In genomic region chr18:6941988-6942387, GRCh38 we compare ENCODE assay signal across 11 cellular contexts.
DNase-seq lines count a peak whose midpoint lies in the region; TF ChIP-seq lines count a peak whose summit lies in the region.
"Had no signal": no experiment of that assay in that cellular context is flagged by ENCODE, and none has a peak within 500 bp of the region (broad histone marks: within the 10 kb centered on the region; RNA-seq: fewer than 3 reads in every experiment).

No MANE protein-coding gene starts in this region.

- TF ChIP-seq CTCF in neural crest cell (conservative IDR thresholded peaks at IDR 0.05) (no peak), glutamatergic neuron (IDR thresholded peaks at IDR 0.05; ENCODE audit: partially characterized antibody, unreplicated experiment) (no peak)

- no peaks in the 10 kb centered on the region for H3K9me3 Mint-ChIP-seq in neural crest cell
- no peaks in the 10 kb centered on the region for H3K9me3 Mint-ChIP-seq in glutamatergic neuron (ENCODE audit: unreplicated experiment)

- peak overlapping the region; percentile 37 for H3K27ac Mint-ChIP-seq in neural crest cell (ENCODE audit: unreplicated experiment)
- no peak overlapping the region for H3K27ac Mint-ChIP-seq in glutamatergic neuron (ENCODE audit: unreplicated experiment)
- H3K27ac Mint-ChIP-seq: CD4-positive, alpha-beta memory T cell had no signal

- H3K36me3 Mint-ChIP-seq in neural crest cell (ENCODE audit: low read depth), result peaks cover 41% of the 10 kb centered on the region
- H3K36me3 Mint-ChIP-seq in glutamatergic neuron (ENCODE audit: unreplicated experiment), result no peaks in the 10 kb centered on the region
- H3K36me3 Mint-ChIP-seq: CD4-positive, alpha-beta memory T cell had no signal

- H3K27me3 Mint-ChIP-seq in neural crest cell (ENCODE audit: low read depth), result no peaks in the 10 kb centered on the region
- H3K27me3 Mint-ChIP-seq in glutamatergic neuron (ENCODE audit: unreplicated experiment), result no peaks in the 10 kb centered on the region
- H3K27me3 Mint-ChIP-seq: CD4-positive, alpha-beta memory T cell had no signal

- H3K4me1 Mint-ChIP-seq in neural crest cell (peaks cover 14% of the 10 kb centered on the region), glutamatergic neuron (ENCODE audit: low read depth, unreplicated experiment) (no peaks in the 10 kb centered on the region)
- H3K4me1 Mint-ChIP-seq: CD4-positive, alpha-beta memory T cell had no signal

- no peak overlapping the region for H3K4me3 Mint-ChIP-seq in neural crest cell
- H3K4me3 Mint-ChIP-seq in glutamatergic neuron (ENCODE audit: unreplicated experiment), result no peak overlapping the region
- H3K4me3 Mint-ChIP-seq: CD4-positive, alpha-beta memory T cell had no signal

- peak; percentile 50 for DNase-seq in NCI-H510A treated with DMSO at 0.1 percent for 48 hours (lab: John Stamatoyannopoulos, UW)
- no peak for DNase-seq in NCI-H510A (lab: John Stamatoyannopoulos, UW)
- peak; percentile 2 for DNase-seq in OCI-M1 (lab: John Stamatoyannopoulos, UW)
- no peak for DNase-seq in neural crest cell (ENCODE audit: low read depth, low spot score)
- DNase-seq in glutamatergic neuron, result no peak
- DNase-seq in NOMO-1 treated with DMSO at 0.1 percent for 48 hours (lab: John Stamatoyannopoulos, UW; ENCODE audit: unreplicated experiment), result no peak
- no peak for DNase-seq in activated naive CD4-positive, alpha-beta T cell treated with anti-CD3 and anti-CD28 coated beads, Interleukin-2, amount 50 U/mL, for 16 hours
- DNase-seq: BE2C; Caco-2; CD4-positive, alpha-beta memory T cell; GM23248 had no signal

Comparison
In these comparisons a context has a peak if more than half of its experiments do, and no peak if none do; other contexts are left out.
1. DNase-seq: peak in NCI-H510A treated with DMSO at 0.1 percent for 48 hours (single experiment) and OCI-M1 (single experiment); none in NCI-H510A (single experiment), neural crest cell (single experiment), glutamatergic neuron (single experiment), NOMO-1 treated with DMSO at 0.1 percent for 48 hours (single experiment) and activated naive CD4-positive, alpha-beta T cell treated with anti-CD3 and anti-CD28 coated beads, Interleukin-2, amount 50 U/mL, for 16 hours (single experiment).